17 cellular contexts compared by ENCODE assay signal in genomic region chr10:67607472-67607871, GRCh38.
DNase-seq lines count a peak whose midpoint lies in the region; ATAC-seq and TF ChIP-seq lines count a peak whose summit lies in the region.
"Had no signal": no experiment of that assay in that cellular context is flagged by ENCODE, and none has a peak within 500 bp of the region (broad histone marks: within the 10 kb centered on the region; RNA-seq: fewer than 3 reads in every experiment).

No MANE protein-coding gene starts in this region.

- intact Hi-C loops in lower leg skin (cut with DNase I; ENCODE audit: low total_unique reads), result no loop called here

- 43 to 58% methylated on average over 1 of the region's 1 CpG for WGBS in lower leg skin, 2 donors

- no peaks in the 10 kb centered on the region for H3K9me3 Mint-ChIP-seq in glutamatergic neuron (ENCODE audit: unreplicated experiment)
- H3K9me3 Mint-ChIP-seq: IgD-negative memory B cell, T-cell had no signal

- TF ChIP-seq POLR2A in lower leg skin (IDR thresholded peaks at IDR 0.05), result no peak

- ATAC-seq in GM18907 (IDR thresholded peaks at IDR 0.05; ENCODE audit: unreplicated experiment), result no peak
- ATAC-seq: foreskin keratinocyte, T-cell had no signal

- DNase-seq in stimulated activated CD4-positive, alpha-beta T cell treated with anti-CD3 and anti-CD28 coated beads, Interleukin-15, amount 100 ng/mL, for 24 hours, result peak; percentile 4
- no peak for DNase-seq in stimulated activated CD4-positive, alpha-beta T cell treated with anti-CD3 and anti-CD28 coated beads, Interleukin-1b, Interleukin-23, amount 100 ng/mL, for 48 hours
- DNase-seq in RKO (ENCODE audit: low spot score) (peak; percentile 21), fibroblast of pulmonary artery (ENCODE audit: low read depth) (peak; percentile 31), NCI-H1436 treated with DMSO at 0.1 percent for 48 hours (lab: John Stamatoyannopoulos, UW) (no peak), lower leg skin (ENCODE audit: low spot score in 2 of 2) (no peak), glutamatergic neuron (no peak)
- DNase-seq: anterior cingulate cortex; DMS153; effector CD4-positive, alpha-beta T cell; foreskin keratinocyte; midbrain; NCI-H1417; ovary; T-cell had no signal

- no peaks in the 10 kb centered on the region for H3K36me3 Mint-ChIP-seq in glutamatergic neuron (ENCODE audit: unreplicated experiment)
- H3K36me3 Mint-ChIP-seq: IgD-negative memory B cell, T-cell had no signal

- no peak overlapping the region for H3K27ac Mint-ChIP-seq in glutamatergic neuron (ENCODE audit: unreplicated experiment)
- H3K27ac Mint-ChIP-seq: IgD-negative memory B cell, T-cell had no signal

- no peak overlapping the region for H3K4me3 Mint-ChIP-seq in glutamatergic neuron (ENCODE audit: unreplicated experiment)
- H3K4me3 Mint-ChIP-seq: IgD-negative memory B cell, T-cell had no signal

- TF ChIP-seq CTCF in fibroblast of pulmonary artery (IDR thresholded peaks at IDR 0.05; ENCODE audit: low read length, missing control alignments) (no peak), lower leg skin (IDR thresholded peaks at IDR 0.05) (no peak), glutamatergic neuron (IDR thresholded peaks at IDR 0.05; ENCODE audit: partially characterized antibody, unreplicated experiment) (no peak)

- H3K4me3 ChIP-seq in fibroblast of pulmonary artery (replicated peaks; ENCODE audit: low read depth, low read length) (no peak overlapping the region), lower leg skin (ENCODE audit: low read depth, poor library complexity, severe bottlenecking) (no peak overlapping the region)
- H3K4me3 ChIP-seq: ovary had no signal

- no peaks in the 10 kb centered on the region for H3K27me3 Mint-ChIP-seq in glutamatergic neuron (ENCODE audit: unreplicated experiment)
- H3K27me3 Mint-ChIP-seq: IgD-negative memory B cell, T-cell had no signal

- H3K4me1 Mint-ChIP-seq in glutamatergic neuron (ENCODE audit: low read depth, unreplicated experiment), result no peaks in the 10 kb centered on the region
- H3K4me1 Mint-ChIP-seq: IgD-negative memory B cell had no signal

Comparison
In these comparisons a context has a peak if more than half of its experiments do, and no peak if none do; other contexts are left out.
1. DNase-seq: peak in stimulated activated CD4-positive, alpha-beta T cell treated with anti-CD3 and anti-CD28 coated beads, Interleukin-15, amount 100 ng/mL, for 24 hours (single experiment), RKO (single experiment) and fibroblast of pulmonary artery (single experiment); none in stimulated activated CD4-positive, alpha-beta T cell treated with anti-CD3 and anti-CD28 coated beads, Interleukin-1b, Interleukin-23, amount 100 ng/mL, for 48 hours (single experiment), NCI-H1436 treated with DMSO at 0.1 percent for 48 hours (single experiment), lower leg skin (0 of 2) and glutamatergic neuron (single experiment).